In genomic region chr9:124392254-124392653, GRCh38 we compare ENCODE assay signal across 10 cellular contexts. TPM values are rescaled to one million over a fixed set of nuclear protein-coding genes. Genes with fewer than 3 reads are reported as not detected.
DNase-seq lines count a peak whose midpoint lies in the region; ATAC-seq and TF ChIP-seq lines count a peak whose summit lies in the region.
"Had no signal": no experiment of that assay in that cellular context is flagged by ENCODE, and none has a peak within 500 bp of the region (broad histone marks: within the 10 kb centered on the region; RNA-seq: fewer than 3 reads in every experiment).

No MANE protein-coding gene starts in this region.

- H3K9me2 ChIP-seq in HCT116 (ENCODE audit: insufficient read depth), result no peaks in the 10 kb centered on the region

- H3K9me3 ChIP-seq in HCT116 (ENCODE audit: control insufficient read depth in 1 of 2, insufficient read depth in 1 of 2, low read depth in 1 of 2, low read length in 2 of 2) (no peaks in the 10 kb centered on the region), Panc1 (ENCODE audit: control insufficient read depth, insufficient read depth, low read depth, low read length) (no peaks in the 10 kb centered on the region), psoas muscle (no peaks in the 10 kb centered on the region), uterus (no peaks in the 10 kb centered on the region)
- no peaks in the 10 kb centered on the region for H3K9me3 ChIP-seq in CD8-positive, alpha-beta T cell (ENCODE audit: low read length)

- no TSS peak for BruUV-seq in HCT116 (replicated peaks; lab: Mats Ljungman, UMichigan)
- no TSS peak for BruUV-seq in Panc1 (replicated peaks; lab: Mats Ljungman, UMichigan)

- H3K27me3 ChIP-seq in HCT116 (ENCODE audit: insufficient read depth, low read length) (no peaks in the 10 kb centered on the region), Panc1 (ENCODE audit: control insufficient read depth, insufficient read depth, low read length) (no peaks in the 10 kb centered on the region), psoas muscle (ENCODE audit: insufficient read depth in 3 of 3, low read length in 2 of 3) (no peaks in the 10 kb centered on the region), uterus (no peaks in the 10 kb centered on the region)
- no peaks in the 10 kb centered on the region for H3K27me3 ChIP-seq in CD8-positive, alpha-beta T cell (ENCODE audit: insufficient read depth, low read length)

- TF ChIP-seq CTCF in HCT116 (IDR thresholded peaks at IDR 0.05 in 2 of 3, conservative IDR thresholded peaks at IDR 0.05 in 1 of 3; ENCODE audit: borderline replicate concordance in 1 of 3, insufficient read depth in 1 of 3, low read depth in 2 of 3, low read length in 2 of 3), result no peak
- TF ChIP-seq CTCF in Panc1 (IDR thresholded peaks at IDR 0.05), result no peak
- TF ChIP-seq CTCF in psoas muscle (IDR thresholded peaks at IDR 0.05), result no peak
- TF ChIP-seq CTCF in CD8-positive, alpha-beta T cell (IDR thresholded peaks at IDR 0.05), result no peak
- TF ChIP-seq CTCF in uterus (IDR thresholded peaks at IDR 0.05), result no peak

- H3K27ac ChIP-seq in HCT116 (ENCODE audit: low read depth, low read length), result no peak overlapping the region
- H3K27ac ChIP-seq in Panc1 (ENCODE audit: low read length), result peak overlapping the region; percentile 97
- peak overlapping the region; percentile 49 for H3K27ac ChIP-seq in epithelial cell of prostate
- H3K27ac ChIP-seq in psoas muscle, result peak overlapping the region; percentile 58
- H3K27ac ChIP-seq in CD8-positive, alpha-beta T cell (ENCODE audit: low read depth, low read length), result no peak overlapping the region
- H3K27ac ChIP-seq in uterus, result no peak overlapping the region

- no peak for ATAC-seq in HCT116
- ATAC-seq in Panc1, result peak; percentile 47
- ATAC-seq in psoas muscle, result peak; percentile 57 to 73 (median 64)
- no peak for ATAC-seq in CD8-positive, alpha-beta T cell

- TF ChIP-seq POLR2A in HCT116 (IDR thresholded peaks at IDR 0.05; ENCODE audit: borderline replicate concordance, extremely low read depth, insufficient read depth, insufficient read length) (no peak), uterus (IDR thresholded peaks at IDR 0.05) (no peak)

- no peaks in the 10 kb centered on the region for H3K9me3 Mint-ChIP-seq in CD8-positive, alpha-beta T cell
- H3K9me3 Mint-ChIP-seq: activated T-cell treated with anti-CD3 and anti-CD28 coated beads, Interleukin-2, amount 50 U/mL, for 4 hours had no signal

- peak overlapping the region; percentile 11 for H3K4me2 ChIP-seq in HCT116 (ENCODE audit: low read length)

- H3K4me1 Mint-ChIP-seq in CD8-positive, alpha-beta T cell (ENCODE audit: low read depth), result peaks cover 83% of the 10 kb centered on the region

- H3K79me2 ChIP-seq in HCT116 (ENCODE audit: insufficient read depth, low read length), result peaks cover 100% of the 10 kb centered on the region

- H3K4me3 ChIP-seq in HCT116 (replicated peaks in 1 of 2; ENCODE audit: low read depth in 1 of 2, low read length in 2 of 2), result no peak overlapping the region
- H3K4me3 ChIP-seq in Panc1 (ENCODE audit: low read depth in 2 of 2, low read length in 2 of 2), result peak overlapping the region in 1 of 2 experiments; percentile 28; a peak in 2 of 4 replicates
- peak overlapping the region; percentile 11 for H3K4me3 ChIP-seq in psoas muscle
- H3K4me3 ChIP-seq in CD8-positive, alpha-beta T cell (ENCODE audit: low read depth, low read length), result no peak overlapping the region
- no peak overlapping the region for H3K4me3 ChIP-seq in uterus

- peaks cover 2 to 43% of the 10 kb centered on the region in 2 experiments; a peak in 2 of 4 replicates for H3K4me1 ChIP-seq in HCT116 (ENCODE audit: control insufficient read depth in 1 of 2, insufficient read depth in 2 of 2, low read length in 2 of 2)
- peaks cover 94% of the 10 kb centered on the region for H3K4me1 ChIP-seq in Panc1 (ENCODE audit: control insufficient read depth, insufficient read depth, low read length)
- peaks cover 76% of the 10 kb centered on the region for H3K4me1 ChIP-seq in psoas muscle
- H3K4me1 ChIP-seq in CD8-positive, alpha-beta T cell (ENCODE audit: insufficient read depth, low read length), result peaks cover 11% of the 10 kb centered on the region
- H3K4me1 ChIP-seq in uterus, result peaks cover 0 to 6% of the 10 kb centered on the region in 2 donors

- DNase-seq in HCT116 (ENCODE audit: low read depth, low spot score) (no peak), Panc1 (ENCODE audit: low read depth, low spot score) (peak; percentile 62), epithelial cell of prostate (ENCODE audit: low read depth, low spot score) (no peak), psoas muscle (peak; percentile 31 to 68), activated gamma-delta T cell treated with Interleukin-2 at 50 U/mL for 16 hours (no peak), uterus (no peak)
- DNase-seq in stimulated activated CD4-positive, alpha-beta T cell treated with anti-CD3 and anti-CD28 coated beads, Interleukin-2, amount 100 ng/mL, for 48 hours, result no peak
- DNase-seq in CD8-positive, alpha-beta T cell, result no peak
- DNase-seq: activated T-cell treated with anti-CD3 and anti-CD28 coated beads, Interleukin-2, amount 50 U/mL, for 4 hours had no signal

- POLR2A ChIA-PET in HCT116 (lab: Charles Lee), result no interaction called here
- POLR2A ChIA-PET in Panc1 (lab: Charles Lee), result interaction anchor here (0.5 kb wide), 1 partner anchor 396 kb away, joined by 3 read pairs; no protein-coding TSS in a partner anchor
- POLR2A ChIA-PET in CD8-positive, alpha-beta T cell (lab: Charles Lee), result no interaction called here

- CTCF ChIA-PET in HCT116 (lab: Charles Lee) (interaction anchor here (0.6 to 2.4 kb wide), 5 partner anchors 10 to 144 kb away, joined by 3 to 13 read pairs (median 5); no protein-coding TSS in a partner anchor), Panc1 (lab: Charles Lee) (interaction anchor here (0.7 to 1.2 kb wide), 2 partner anchors 42 to 144 kb away, joined by 3 to 5 read pairs; no protein-coding TSS in a partner anchor)
- CTCF ChIA-PET in CD8-positive, alpha-beta T cell (lab: Charles Lee), result no interaction called here

- no peaks in the 10 kb centered on the region for H3K27me3 Mint-ChIP-seq in CD8-positive, alpha-beta T cell (ENCODE audit: low read depth)

- no peak for TF ChIP-seq RAD21 in HCT116 (IDR thresholded peaks at IDR 0.05; ENCODE audit: low read depth)

- no peak overlapping the region for H3K27ac Mint-ChIP-seq in CD8-positive, alpha-beta T cell

- WGBS in psoas muscle, 3 donors, result 25 to 58% (median 40%) methylated on average over 10 of the region's 10 CpGs

- H3K36me3 Mint-ChIP-seq in CD8-positive, alpha-beta T cell, result peaks cover 55% of the 10 kb centered on the region

- H3K4me3 Mint-ChIP-seq in CD8-positive, alpha-beta T cell, result no peak overlapping the region
- H3K4me3 Mint-ChIP-seq: activated T-cell treated with anti-CD3 and anti-CD28 coated beads, Interleukin-2, amount 50 U/mL, for 4 hours had no signal

- in situ Hi-C loops in Panc1 (cut with HindIII; ENCODE audit: low pct_unique_long_range_greater_than_20kb, low sequenced_read_pairs), result no loop called here

- intact Hi-C loops in HCT116 (cut with micrococcal nuclease), result no loop called here
- intact Hi-C loops in Panc1 (cut with micrococcal nuclease; ENCODE audit: unreplicated experiment), result no loop called here
- intact Hi-C loops in psoas muscle (cut with DNase I), result loop anchor here in 1 of 2 donors (10.0 kb wide), 1 partner anchor 267 kb away; no protein-coding TSS in a partner anchor
- intact Hi-C loops in CD8-positive, alpha-beta T cell (cut with DNase I, micrococcal nuclease), result no loop called here
- intact Hi-C loops in uterus (cut with DNase I; ENCODE audit: low total_unique reads), result no loop called here

- RAD21 ChIA-PET in HCT116 (lab: Charles Lee; ENCODE audit: low non-redundant PET in 1 of 2, low total read pairs in 2 of 2, uncharacterized antibody in 2 of 2, unreplicated experiment in 2 of 2), result no interaction called here

- H4K20me1 ChIP-seq in HCT116 (ENCODE audit: insufficient read depth), result peaks cover 50% of the 10 kb centered on the region; the same call in 1 of the 2 replicates

- peaks cover 0 to 10% of the 10 kb centered on the region in 2 experiments; a peak in 1 of 4 replicates for H3K36me3 ChIP-seq in HCT116 (ENCODE audit: control insufficient read depth in 1 of 2, insufficient read depth in 2 of 2, low read length in 2 of 2)
- H3K36me3 ChIP-seq in Panc1 (ENCODE audit: control insufficient read depth, insufficient read depth, low read length), result no peaks in the 10 kb centered on the region; the same call in 1 of the 2 replicates
- peaks cover 0 to 12% of the 10 kb centered on the region in 2 donors for H3K36me3 ChIP-seq in psoas muscle (ENCODE audit: insufficient read depth in 1 of 2, low read depth in 1 of 2)
- H3K36me3 ChIP-seq in CD8-positive, alpha-beta T cell (ENCODE audit: insufficient read depth, low read length), result peaks cover 8% of the 10 kb centered on the region
- H3K36me3 ChIP-seq in uterus, result no peaks in the 10 kb centered on the region

- no peak overlapping the region for H2AFZ ChIP-seq in HCT116 (ENCODE audit: low read depth, low read length, poor library complexity, severe bottlenecking)

- H3K9ac ChIP-seq in HCT116 (ENCODE audit: low read length), result no peak overlapping the region; the same call in 1 of the 2 replicates

TF ChIP-seq in HCT116, 20 proteins besides CTCF, POLR2A, EP300 and RAD21 (continues in another document):
- no peak for TF ChIP-seq EGR1 (IDR thresholded peaks at IDR 0.05; ENCODE audit: low read depth)
- no peak for TF ChIP-seq CBX3 (IDR thresholded peaks at IDR 0.05; ENCODE audit: low read depth)
- no peak for TF ChIP-seq POLR2AphosphoS5 (IDR thresholded peaks at IDR 0.05; ENCODE audit: low read depth, low read length)

RNA-seq across cellular contexts. Expression of gene PSMB7, which starts 23.0 kb away (rescaled TPM):
- 222 TPM for total RNA-seq in HCT116 (2021; ENCODE audit: unreplicated experiment)
- polyA plus RNA-seq in HCT116 (2012), result 305 and 343 TPM in 2 replicates
- 167 TPM for total RNA-seq in Panc1 (2021; ENCODE audit: unreplicated experiment)
- 181 TPM for polyA plus RNA-seq in Panc1 (2012; ENCODE audit: insufficient read length)
- 100 to 1,000 TPM; 144 to 189 (median 168) TPM for total RNA-seq in psoas muscle
- 100 to 1,000 TPM; 247 to 421 (median 332) TPM for polyA plus RNA-seq in psoas muscle
- 10 to 100 TPM; 71.0 to 71.5 TPM for total RNA-seq in CD8-positive, alpha-beta T cell
- 100 to 1,000 TPM in 2 of 4 donors, 10 to 100 TPM in 2; 86.1 to 292 (median 94.7) TPM for total RNA-seq in uterus

RNA-seq across cellular contexts. Expression of gene ADGRD2, which starts 58.0 kb away (rescaled TPM):
- total RNA-seq in HCT116 (2021; ENCODE audit: unreplicated experiment), result not detected
- polyA plus RNA-seq in HCT116 (2012), result 0.79 and 1.5 TPM in 2 replicates
- total RNA-seq in Panc1 (2021; ENCODE audit: unreplicated experiment), result not detected
- polyA plus RNA-seq in Panc1 (2012; ENCODE audit: insufficient read length), result 0.70 TPM
- not detected for total RNA-seq in psoas muscle
- not detected for polyA plus RNA-seq in psoas muscle
- total RNA-seq in CD8-positive, alpha-beta T cell, result not detected
- under 1 TPM in 1 of 4 donors, not detected in 3; 0.76 TPM for total RNA-seq in uterus
- total RNA-seq: activated T-cell treated with anti-CD3 and anti-CD28 coated beads, Interleukin-2, amount 50 U/mL, for 4 hours had no signal
- polyA plus RNA-seq: neural cell had no signal

Comparison
In these comparisons a context has a peak if more than half of its experiments do, and no peak if none do; other contexts are left out.
1. ATAC-seq: peak in Panc1 (single experiment) and psoas muscle (4 of 4); none in HCT116 (single experiment) and CD8-positive, alpha-beta T cell (single experiment).
2. DNase-seq: peak in Panc1 (single experiment) and psoas muscle (2 of 2); none in HCT116 (single experiment), epithelial cell of prostate (single experiment), activated gamma-delta T cell treated with Interleukin-2 at 50 U/mL for 16 hours (single experiment), stimulated activated CD4-positive, alpha-beta T cell treated with anti-CD3 and anti-CD28 coated beads, Interleukin-2, amount 100 ng/mL, for 48 hours (0 of 2), CD8-positive, alpha-beta T cell (0 of 7) and uterus (0 of 2).
3. H3K27ac ChIP-seq: peak in Panc1 (single experiment), epithelial cell of prostate (single experiment) and psoas muscle (single experiment); none in HCT116 (single experiment), CD8-positive, alpha-beta T cell (single experiment) and uterus (0 of 2).